8 cellular contexts compared by ENCODE assay signal in the genomic region with DNA sequence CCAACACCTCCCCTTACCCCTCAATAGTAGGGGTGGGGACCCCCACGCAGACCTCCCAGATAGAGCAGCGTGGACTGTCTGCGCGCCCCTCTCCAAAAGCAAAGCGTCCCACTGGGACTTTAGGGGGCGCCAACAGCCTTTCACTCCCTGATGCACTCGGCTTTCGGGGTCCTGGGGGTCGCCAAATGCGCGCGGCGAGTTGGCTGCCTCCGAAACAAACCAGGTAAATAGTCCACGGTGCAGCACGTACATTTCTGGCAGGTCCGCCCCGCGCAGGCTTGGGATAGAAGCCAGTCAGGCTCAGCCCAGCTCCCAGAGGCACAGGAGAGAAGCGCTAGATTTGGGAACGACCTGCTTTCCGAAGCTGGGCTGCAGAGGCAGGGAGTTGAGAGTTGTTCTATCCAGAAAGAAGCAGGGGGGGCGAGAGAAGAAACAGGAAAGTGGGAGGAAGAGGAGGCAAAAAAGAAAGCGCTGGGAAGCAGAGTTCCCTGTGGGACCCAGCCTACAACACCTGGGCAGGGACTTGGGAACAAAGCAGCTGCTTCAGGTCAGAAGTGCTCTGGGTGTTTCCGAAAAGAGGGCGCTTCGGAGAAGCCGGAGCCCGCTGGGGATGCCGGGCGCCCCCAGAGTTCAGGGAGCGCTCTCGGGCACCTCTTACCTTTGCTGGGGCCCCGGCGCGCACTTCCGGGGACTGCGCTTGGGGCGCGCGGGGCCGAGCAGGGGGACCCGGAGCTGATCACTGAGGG. TPM values are rescaled to one million over a fixed set of nuclear protein-coding genes. Genes with fewer than 3 reads are reported as not detected.
DNase-seq lines count a peak whose midpoint lies in the region; ATAC-seq, FAIRE-seq and TF ChIP-seq lines count a peak whose summit lies in the region.

No MANE protein-coding gene starts in this region.

- H3K4me2 ChIP-seq in A549, result peak overlapping the region; percentile 81

- peaks cover 15% of the 10 kb centered on the region; the same call in 1 of the 3 replicates for H3K4me1 ChIP-seq in A549
- H3K4me1 ChIP-seq in Panc1 (ENCODE audit: control insufficient read depth, insufficient read depth, low read length), result no peaks in the 10 kb centered on the region
- peaks cover 0 to 4% of the 10 kb centered on the region in 2 donors for H3K4me1 ChIP-seq in naive thymus-derived CD4-positive, alpha-beta T cell (ENCODE audit: control insufficient read depth in 2 of 2, insufficient read depth in 2 of 2, low read length in 2 of 2)

- no peak overlapping the region for H3K27ac Mint-ChIP-seq in naive thymus-derived CD4-positive, alpha-beta T cell

- no TSS peak for BruUV-seq in Panc1 (replicated peaks; lab: Mats Ljungman, UMichigan)

- intact Hi-C loops in Panc1 (cut with micrococcal nuclease; ENCODE audit: unreplicated experiment), result no loop called here
- intact Hi-C loops in naive thymus-derived CD4-positive, alpha-beta T cell (cut with micrococcal nuclease), result no loop called here

- H3K36me3 ChIP-seq in Panc1 (ENCODE audit: control insufficient read depth, insufficient read depth, low read length), result no peaks in the 10 kb centered on the region
- H3K36me3 ChIP-seq in naive thymus-derived CD4-positive, alpha-beta T cell (ENCODE audit: control insufficient read depth in 2 of 3, insufficient read depth in 3 of 3, low read length in 3 of 3), result no peaks in the 10 kb centered on the region

- in situ Hi-C loops in Panc1 (cut with HindIII; ENCODE audit: low pct_unique_long_range_greater_than_20kb, low sequenced_read_pairs), result no loop called here

- peaks cover 12 to 39% (median 20%) of the 10 kb centered on the region in 7 donors for H3K4me1 Mint-ChIP-seq in naive thymus-derived CD4-positive, alpha-beta T cell

- no peak for TF ChIP-seq POLR2A in A549 (IDR thresholded peaks at IDR 0.05; ENCODE audit: low read length)

- peaks cover 35% of the 10 kb centered on the region for H3K27me3 ChIP-seq in Panc1 (ENCODE audit: control insufficient read depth, insufficient read depth, low read length)
- H3K27me3 ChIP-seq in naive thymus-derived CD4-positive, alpha-beta T cell (ENCODE audit: control insufficient read depth in 2 of 2, insufficient read depth in 2 of 2, low read length in 2 of 2), result no peaks in the 10 kb centered on the region

- CTCF ChIA-PET in A549 (lab: Yijun Ruan, JAX) (interaction anchor here (0.8 to 3.7 kb wide), 11 partner anchors 10 to 95 kb away, joined by 3 to 31 read pairs (median 5); no protein-coding TSS in a partner anchor), Panc1 (lab: Charles Lee) (no interaction called here)
- CTCF ChIA-PET in naive thymus-derived CD4-positive, alpha-beta T cell (lab: Charles Lee), result interaction anchor here (0.6 kb wide), 1 partner anchor 1117 kb away, joined by 5 read pairs; no protein-coding TSS in a partner anchor

- H3K4me3 ChIP-seq in A549 (peak overlapping the region; percentile 70), Panc1 (ENCODE audit: low read depth in 2 of 2, low read length in 2 of 2) (peak overlapping the region; percentile 44), epithelial cell of esophagus (ENCODE audit: low read length) (peak overlapping the region; percentile 60)
- H3K4me3 ChIP-seq in naive thymus-derived CD4-positive, alpha-beta T cell (ENCODE audit: low read length), result no peak overlapping the region

- no peaks in the 10 kb centered on the region for H3K9me3 ChIP-seq in A549
- H3K9me3 ChIP-seq in Panc1 (ENCODE audit: control insufficient read depth, insufficient read depth, low read depth, low read length), result no peaks in the 10 kb centered on the region
- no peaks in the 10 kb centered on the region for H3K9me3 ChIP-seq in naive thymus-derived CD4-positive, alpha-beta T cell (ENCODE audit: control insufficient read depth in 2 of 3, low read length in 3 of 3)

- peak; percentile 38 to 50; a peak in 4 of 5 replicates for TF ChIP-seq RAD21 in A549 (conservative IDR thresholded peaks at IDR 0.05 in 1 of 2, IDR thresholded peaks at IDR 0.05 in 1 of 2)

- H3K27ac ChIP-seq in A549 (peak overlapping the region; percentile 72 to 88), Panc1 (ENCODE audit: low read length) (no peak overlapping the region)
- no peak overlapping the region for H3K27ac ChIP-seq in naive thymus-derived CD4-positive, alpha-beta T cell (ENCODE audit: low read depth, low read length)

- H3K9me3 Mint-ChIP-seq in naive thymus-derived CD4-positive, alpha-beta T cell, result no peaks in the 10 kb centered on the region

- POLR2A ChIA-PET in A549 (lab: Yijun Ruan, JAX) (interaction anchor here (1.2 to 1.4 kb wide), 2 partner anchors 46 to 48 kb away, joined by 6 to 7 read pairs; no protein-coding TSS in a partner anchor), Panc1 (lab: Charles Lee) (no interaction called here)
- POLR2A ChIA-PET in naive thymus-derived CD4-positive, alpha-beta T cell (lab: Charles Lee), result no interaction called here

- H3K4me3 Mint-ChIP-seq in naive thymus-derived CD4-positive, alpha-beta T cell, result peak overlapping the region; percentile 79 to 90 (median 83)

- no peaks in the 10 kb centered on the region for H3K36me3 Mint-ChIP-seq in naive thymus-derived CD4-positive, alpha-beta T cell

- TF ChIP-seq CTCF in A549 (IDR thresholded peaks at IDR 0.05) (peak; percentile 40), Panc1 (IDR thresholded peaks at IDR 0.05) (peak; percentile 29), epithelial cell of esophagus (IDR thresholded peaks at IDR 0.05; ENCODE audit: insufficient read depth, low read depth, low read length, missing control alignments) (peak; percentile 33)

- DNase-seq in A549 (ENCODE audit: low read depth in 1 of 2, low spot score in 1 of 2) (peak; percentile 9 to 31), Panc1 (ENCODE audit: low read depth, low spot score) (no peak), epithelial cell of esophagus (ENCODE audit: low read depth) (peak; percentile 54), epidermal melanocyte (ENCODE audit: insufficient read length, low spot score) (no peak)
- peak in 1 of 9 donors; percentile 9 for DNase-seq in naive thymus-derived CD4-positive, alpha-beta T cell
- DNase-seq in activated CD4-positive, CD25-positive, alpha-beta regulatory T cell treated with anti-CD3 and anti-CD28 coated beads, Interleukin-2, amount 50 U/mL, for 72 hours, result no peak
- no peak for DNase-seq in central memory CD4-positive, alpha-beta T cell

- FAIRE-seq in A549 (lab: Jason Lieb, UNC), result no peak

- no peak for TF ChIP-seq EP300 in A549 (IDR thresholded peaks at IDR 0.05)

- peaks cover 40 to 63% (median 59%) of the 10 kb centered on the region in 5 donors for H3K27me3 Mint-ChIP-seq in naive thymus-derived CD4-positive, alpha-beta T cell

- 3% methylated on average over 35 of the region's 43 CpGs for WGBS in A549 (ENCODE audit: missing lambda C conversion rate)

- ATAC-seq in A549 (peak; percentile 69 to 80), GM18907 (IDR thresholded peaks at IDR 0.05; ENCODE audit: unreplicated experiment) (peak; percentile 60), Panc1 (peak; percentile 64)
- ATAC-seq in naive thymus-derived CD4-positive, alpha-beta T cell, result no peak

TF ChIP-seq in A549, 52 proteins besides CTCF, POLR2A, EP300 and RAD21:
- TF ChIP-seq KDM5A (IDR thresholded peaks at IDR 0.05) (no peak), SMC3 (IDR thresholded peaks at IDR 0.05) (peak; percentile 46; the same call in 2 of the 3 replicates)

RNA-seq across cellular contexts. Expression of a gene that starts 0.5 kb away (rescaled TPM):
- polyA plus RNA-seq in A549 (2011; rRNA removed) (2.5 TPM in 2 replicates), A549 (2017; fragmentation: RNase III; extraction: RNeasy Plus Mini Kit Qiagen cat#74134 plus additional on column Dnase treatment) (13.5 to 19.0 TPM (median 16.1 TPM) in 3 replicates)
- 4.1 and 5.0 TPM in 2 replicates for polyA plus RNA-seq in A549 (2012; cell fraction: cytosol; rRNA removed)
- 4.4 and 5.9 TPM in 2 replicates for polyA plus RNA-seq in A549 (2012; cell fraction: nucleus; rRNA removed)
- polyA minus RNA-seq in A549 (2011; rRNA and poly(A)+ RNA removed), result 3.5 and 4.0 TPM in 2 replicates
- total RNA-seq in Panc1 (2021; ENCODE audit: unreplicated experiment), result 0.21 TPM
- not detected for polyA plus RNA-seq in Panc1 (2012; ENCODE audit: insufficient read length)
- total RNA-seq in naive thymus-derived CD4-positive, alpha-beta T cell, result under 1 TPM in 1 of 5 experiments, not detected in 4; 0.62 TPM
- polyA plus RNA-seq in naive thymus-derived CD4-positive, alpha-beta T cell, result under 1 TPM; 0.52 to 0.53 TPM

Comparison
In these comparisons a context has a peak if more than half of its experiments do, and no peak if none do; other contexts are left out.
1. DNase-seq: peak in A549 (2 of 2) and epithelial cell of esophagus (single experiment); none in Panc1 (single experiment), epidermal melanocyte (single experiment), activated CD4-positive, CD25-positive, alpha-beta regulatory T cell treated with anti-CD3 and anti-CD28 coated beads, Interleukin-2, amount 50 U/mL, for 72 hours (single experiment) and central memory CD4-positive, alpha-beta T cell (single experiment).
2. H3K27ac ChIP-seq: peak in A549 (2 of 2); none in Panc1 (single experiment) and naive thymus-derived CD4-positive, alpha-beta T cell (single experiment).
3. Peak in every context shown above with its lines, with median percentiles within 50 percentile points of each other: CTCF ChIP-seq.